1 cellular context compared by ENCODE assay signal in the genomic region with DNA sequence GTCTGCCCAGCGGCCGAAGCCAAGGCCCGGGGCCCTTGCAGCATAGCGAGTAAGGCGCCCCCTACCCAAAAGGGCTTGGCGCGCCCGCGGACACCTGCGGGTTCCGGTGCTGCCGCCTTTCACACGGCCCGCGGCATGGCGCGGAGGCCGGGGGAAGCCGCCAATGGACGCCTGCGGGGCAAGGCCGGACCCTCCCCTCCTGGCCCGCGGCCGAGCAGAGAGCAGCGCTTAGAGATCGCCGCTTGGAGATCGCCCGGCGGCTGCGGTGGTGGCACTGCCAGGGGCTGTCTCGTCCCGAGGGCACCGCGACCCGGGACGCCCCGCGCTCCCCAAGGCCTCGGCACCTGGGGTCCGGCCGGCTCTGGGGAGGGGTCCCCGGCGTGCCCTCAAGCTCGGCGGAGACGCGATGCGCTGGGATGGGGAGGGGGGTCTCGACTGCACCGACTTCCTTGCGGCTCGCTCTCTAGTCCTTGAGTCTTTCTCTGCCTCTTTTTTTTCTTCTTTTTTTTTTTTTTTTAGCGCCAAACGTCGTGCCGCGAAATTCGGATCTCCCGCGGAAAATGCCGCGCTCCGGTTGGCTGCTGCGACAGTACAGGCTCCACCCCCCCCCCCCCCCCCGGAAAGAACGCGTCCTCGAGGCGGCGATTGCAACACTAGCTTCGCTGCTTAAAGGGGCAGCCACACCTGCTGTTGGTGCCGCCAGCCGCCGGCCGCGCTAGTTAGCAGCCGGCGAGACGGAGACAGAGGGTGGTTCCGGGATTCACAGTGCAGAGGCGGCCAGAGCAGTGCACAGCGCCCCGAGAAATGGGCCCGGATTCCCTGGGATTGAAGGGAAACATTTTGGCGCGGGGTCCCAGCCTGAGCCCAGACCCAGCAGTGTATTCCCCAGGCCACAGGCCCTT.
A peak's percentile ranks its signal among the peaks of the same experiment; 100 is the strongest.
TF ChIP-seq lines count a peak whose summit lies in the region.

A gene with protein sequence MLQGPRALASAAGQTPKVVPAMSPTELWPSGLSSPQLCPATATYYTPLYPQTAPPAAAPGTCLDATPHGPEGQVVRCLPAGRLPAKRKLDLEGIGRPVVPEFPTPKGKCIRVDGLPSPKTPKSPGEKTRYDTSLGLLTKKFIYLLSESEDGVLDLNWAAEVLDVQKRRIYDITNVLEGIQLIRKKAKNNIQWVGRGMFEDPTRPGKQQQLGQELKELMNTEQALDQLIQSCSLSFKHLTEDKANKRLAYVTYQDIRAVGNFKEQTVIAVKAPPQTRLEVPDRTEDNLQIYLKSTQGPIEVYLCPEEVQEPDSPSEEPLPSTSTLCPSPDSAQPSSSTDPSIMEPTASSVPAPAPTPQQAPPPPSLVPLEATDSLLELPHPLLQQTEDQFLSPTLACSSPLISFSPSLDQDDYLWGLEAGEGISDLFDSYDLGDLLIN (minus strand): TSS at position 484 of the 902 bp plus-strand sequence. CDS start 440 bp downstream, at position 44.

TF ChIP-seq in HepG2, 621 proteins besides CTCF, POLR2A, EP300 and RAD21 (continued from another document and continues in another):
- TF ChIP-seq, protein P1, sequence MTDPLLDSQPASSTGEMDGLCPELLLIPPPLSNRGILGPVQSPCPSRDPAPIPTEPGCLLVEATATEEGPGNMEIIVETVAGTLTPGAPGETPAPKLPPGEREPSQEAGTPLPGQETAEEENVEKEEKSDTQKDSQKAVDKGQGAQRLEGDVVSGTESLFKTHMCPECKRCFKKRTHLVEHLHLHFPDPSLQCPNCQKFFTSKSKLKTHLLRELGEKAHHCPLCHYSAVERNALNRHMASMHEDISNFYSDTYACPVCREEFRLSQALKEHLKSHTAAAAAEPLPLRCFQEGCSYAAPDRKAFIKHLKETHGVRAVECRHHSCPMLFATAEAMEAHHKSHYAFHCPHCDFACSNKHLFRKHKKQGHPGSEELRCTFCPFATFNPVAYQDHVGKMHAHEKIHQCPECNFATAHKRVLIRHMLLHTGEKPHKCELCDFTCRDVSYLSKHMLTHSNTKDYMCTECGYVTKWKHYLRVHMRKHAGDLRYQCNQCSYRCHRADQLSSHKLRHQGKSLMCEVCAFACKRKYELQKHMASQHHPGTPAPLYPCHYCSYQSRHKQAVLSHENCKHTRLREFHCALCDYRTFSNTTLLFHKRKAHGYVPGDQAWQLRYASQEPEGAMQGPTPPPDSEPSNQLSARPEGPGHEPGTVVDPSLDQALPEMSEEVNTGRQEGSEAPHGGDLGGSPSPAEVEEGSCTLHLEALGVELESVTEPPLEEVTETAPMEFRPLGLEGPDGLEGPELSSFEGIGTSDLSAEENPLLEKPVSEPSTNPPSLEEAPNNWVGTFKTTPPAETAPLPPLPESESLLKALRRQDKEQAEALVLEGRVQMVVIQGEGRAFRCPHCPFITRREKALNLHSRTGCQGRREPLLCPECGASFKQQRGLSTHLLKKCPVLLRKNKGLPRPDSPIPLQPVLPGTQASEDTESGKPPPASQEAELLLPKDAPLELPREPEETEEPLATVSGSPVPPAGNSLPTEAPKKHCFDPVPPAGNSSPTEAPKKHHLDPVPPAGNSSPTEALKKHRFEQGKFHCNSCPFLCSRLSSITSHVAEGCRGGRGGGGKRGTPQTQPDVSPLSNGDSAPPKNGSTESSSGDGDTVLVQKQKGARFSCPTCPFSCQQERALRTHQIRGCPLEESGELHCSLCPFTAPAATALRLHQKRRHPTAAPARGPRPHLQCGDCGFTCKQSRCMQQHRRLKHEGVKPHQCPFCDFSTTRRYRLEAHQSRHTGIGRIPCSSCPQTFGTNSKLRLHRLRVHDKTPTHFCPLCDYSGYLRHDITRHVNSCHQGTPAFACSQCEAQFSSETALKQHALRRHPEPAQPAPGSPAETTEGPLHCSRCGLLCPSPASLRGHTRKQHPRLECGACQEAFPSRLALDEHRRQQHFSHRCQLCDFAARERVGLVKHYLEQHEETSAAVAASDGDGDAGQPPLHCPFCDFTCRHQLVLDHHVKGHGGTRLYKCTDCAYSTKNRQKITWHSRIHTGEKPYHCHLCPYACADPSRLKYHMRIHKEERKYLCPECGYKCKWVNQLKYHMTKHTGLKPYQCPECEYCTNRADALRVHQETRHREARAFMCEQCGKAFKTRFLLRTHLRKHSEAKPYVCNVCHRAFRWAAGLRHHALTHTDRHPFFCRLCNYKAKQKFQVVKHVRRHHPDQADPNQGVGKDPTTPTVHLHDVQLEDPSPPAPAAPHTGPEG (CRISPR knock-in tag; IDR thresholded peaks at IDR 0.05): no peak
- peak; percentile 36; the same call in 1 of the 2 replicates for TF ChIP-seq NRL (CRISPR knock-in tag; IDR thresholded peaks at IDR 0.05; ENCODE audit: borderline replicate concordance)
- TF ChIP-seq RCOR2 (CRISPR knock-in tag; IDR thresholded peaks at IDR 0.05): peak; percentile 46; the same call in 1 of the 2 replicates
- TF ChIP-seq MEIS1 (CRISPR knock-in tag; IDR thresholded peaks at IDR 0.05; ENCODE audit: borderline replicate concordance): 0 out of 2 replicates have a peak, but pooled peaks have one; percentile 29
- TF ChIP-seq, protein P2, sequence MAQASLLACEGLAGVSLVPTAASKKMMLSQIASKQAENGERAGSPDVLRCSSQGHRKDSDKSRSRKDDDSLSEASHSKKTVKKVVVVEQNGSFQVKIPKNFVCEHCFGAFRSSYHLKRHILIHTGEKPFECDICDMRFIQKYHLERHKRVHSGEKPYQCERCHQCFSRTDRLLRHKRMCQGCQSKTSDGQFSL (CRISPR knock-in tag; IDR thresholded peaks at IDR 0.05): peak; percentile 94
- TF ChIP-seq KMT2A (CRISPR knock-in tag; IDR thresholded peaks at IDR 0.05): peak; percentile 26; the same call in 1 of the 2 replicates
- TF ChIP-seq RBFOX2 (IDR thresholded peaks at IDR 0.05; ENCODE audit: low read depth, low read length): peak; percentile 42; the same call in 1 of the 2 replicates
- no peak for TF ChIP-seq SP1 (IDR thresholded peaks at IDR 0.05)
- TF ChIP-seq SP1 (CRISPR knock-in tag; IDR thresholded peaks at IDR 0.05): peak; percentile 44; the same call in 1 of the 2 replicates
- TF ChIP-seq, protein P3, sequence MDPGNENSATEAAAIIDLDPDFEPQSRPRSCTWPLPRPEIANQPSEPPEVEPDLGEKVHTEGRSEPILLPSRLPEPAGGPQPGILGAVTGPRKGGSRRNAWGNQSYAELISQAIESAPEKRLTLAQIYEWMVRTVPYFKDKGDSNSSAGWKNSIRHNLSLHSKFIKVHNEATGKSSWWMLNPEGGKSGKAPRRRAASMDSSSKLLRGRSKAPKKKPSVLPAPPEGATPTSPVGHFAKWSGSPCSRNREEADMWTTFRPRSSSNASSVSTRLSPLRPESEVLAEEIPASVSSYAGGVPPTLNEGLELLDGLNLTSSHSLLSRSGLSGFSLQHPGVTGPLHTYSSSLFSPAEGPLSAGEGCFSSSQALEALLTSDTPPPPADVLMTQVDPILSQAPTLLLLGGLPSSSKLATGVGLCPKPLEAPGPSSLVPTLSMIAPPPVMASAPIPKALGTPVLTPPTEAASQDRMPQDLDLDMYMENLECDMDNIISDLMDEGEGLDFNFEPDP (CRISPR knock-in tag; conservative IDR thresholded peaks at IDR 0.05): no peak
- no peak for TF ChIP-seq PCBP2 (optimal IDR thresholded peaks at IDR 0.05; ENCODE audit: low read depth, low read length, poor library complexity, severe bottlenecking)
- TF ChIP-seq TMF1 (CRISPR knock-in tag; IDR thresholded peaks at IDR 0.05; ENCODE audit: low read depth): 0 out of 2 replicates have a peak, but pooled peaks have one; percentile 32
- TF ChIP-seq, protein P4, sequence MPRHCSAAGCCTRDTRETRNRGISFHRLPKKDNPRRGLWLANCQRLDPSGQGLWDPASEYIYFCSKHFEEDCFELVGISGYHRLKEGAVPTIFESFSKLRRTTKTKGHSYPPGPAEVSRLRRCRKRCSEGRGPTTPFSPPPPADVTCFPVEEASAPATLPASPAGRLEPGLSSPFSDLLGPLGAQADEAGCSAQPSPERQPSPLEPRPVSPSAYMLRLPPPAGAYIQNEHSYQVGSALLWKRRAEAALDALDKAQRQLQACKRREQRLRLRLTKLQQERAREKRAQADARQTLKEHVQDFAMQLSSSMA (CRISPR knock-in tag; IDR thresholded peaks at IDR 0.05): 0 out of 2 replicates have a peak, but pooled peaks have one; percentile 22
- TF ChIP-seq ZNF878 (CRISPR knock-in tag; IDR thresholded peaks at IDR 0.05): 0 out of 2 replicates have a peak, but pooled peaks have one; percentile 64
- TF ChIP-seq PHF8 (CRISPR knock-in tag; IDR thresholded peaks at IDR 0.05): peak; percentile 51
- TF ChIP-seq ZNF274 (CRISPR knock-in tag; IDR thresholded peaks at IDR 0.05): no peak
- TF ChIP-seq, protein P5, sequence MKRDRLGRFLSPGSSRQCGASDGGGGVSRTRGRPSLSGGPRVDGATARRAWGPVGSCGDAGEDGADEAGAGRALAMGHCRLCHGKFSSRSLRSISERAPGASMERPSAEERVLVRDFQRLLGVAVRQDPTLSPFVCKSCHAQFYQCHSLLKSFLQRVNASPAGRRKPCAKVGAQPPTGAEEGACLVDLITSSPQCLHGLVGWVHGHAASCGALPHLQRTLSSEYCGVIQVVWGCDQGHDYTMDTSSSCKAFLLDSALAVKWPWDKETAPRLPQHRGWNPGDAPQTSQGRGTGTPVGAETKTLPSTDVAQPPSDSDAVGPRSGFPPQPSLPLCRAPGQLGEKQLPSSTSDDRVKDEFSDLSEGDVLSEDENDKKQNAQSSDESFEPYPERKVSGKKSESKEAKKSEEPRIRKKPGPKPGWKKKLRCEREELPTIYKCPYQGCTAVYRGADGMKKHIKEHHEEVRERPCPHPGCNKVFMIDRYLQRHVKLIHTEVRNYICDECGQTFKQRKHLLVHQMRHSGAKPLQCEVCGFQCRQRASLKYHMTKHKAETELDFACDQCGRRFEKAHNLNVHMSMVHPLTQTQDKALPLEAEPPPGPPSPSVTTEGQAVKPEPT (CRISPR knock-in tag; IDR thresholded peaks at IDR 0.05; ENCODE audit: low read depth): 0 out of 2 replicates have a peak, but pooled peaks have one; percentile 60
- no peak for TF ChIP-seq PAX8 (CRISPR knock-in tag; IDR thresholded peaks at IDR 0.05; ENCODE audit: borderline replicate concordance)
- TF ChIP-seq ZNF598 (CRISPR knock-in tag; IDR thresholded peaks at IDR 0.05; ENCODE audit: borderline replicate concordance): no peak; the same call in 1 of the 2 replicates
- TF ChIP-seq ZNF230 (CRISPR knock-in tag; IDR thresholded peaks at IDR 0.05): peak; percentile 58; the same call in 1 of the 2 replicates
- TF ChIP-seq, protein P6, sequence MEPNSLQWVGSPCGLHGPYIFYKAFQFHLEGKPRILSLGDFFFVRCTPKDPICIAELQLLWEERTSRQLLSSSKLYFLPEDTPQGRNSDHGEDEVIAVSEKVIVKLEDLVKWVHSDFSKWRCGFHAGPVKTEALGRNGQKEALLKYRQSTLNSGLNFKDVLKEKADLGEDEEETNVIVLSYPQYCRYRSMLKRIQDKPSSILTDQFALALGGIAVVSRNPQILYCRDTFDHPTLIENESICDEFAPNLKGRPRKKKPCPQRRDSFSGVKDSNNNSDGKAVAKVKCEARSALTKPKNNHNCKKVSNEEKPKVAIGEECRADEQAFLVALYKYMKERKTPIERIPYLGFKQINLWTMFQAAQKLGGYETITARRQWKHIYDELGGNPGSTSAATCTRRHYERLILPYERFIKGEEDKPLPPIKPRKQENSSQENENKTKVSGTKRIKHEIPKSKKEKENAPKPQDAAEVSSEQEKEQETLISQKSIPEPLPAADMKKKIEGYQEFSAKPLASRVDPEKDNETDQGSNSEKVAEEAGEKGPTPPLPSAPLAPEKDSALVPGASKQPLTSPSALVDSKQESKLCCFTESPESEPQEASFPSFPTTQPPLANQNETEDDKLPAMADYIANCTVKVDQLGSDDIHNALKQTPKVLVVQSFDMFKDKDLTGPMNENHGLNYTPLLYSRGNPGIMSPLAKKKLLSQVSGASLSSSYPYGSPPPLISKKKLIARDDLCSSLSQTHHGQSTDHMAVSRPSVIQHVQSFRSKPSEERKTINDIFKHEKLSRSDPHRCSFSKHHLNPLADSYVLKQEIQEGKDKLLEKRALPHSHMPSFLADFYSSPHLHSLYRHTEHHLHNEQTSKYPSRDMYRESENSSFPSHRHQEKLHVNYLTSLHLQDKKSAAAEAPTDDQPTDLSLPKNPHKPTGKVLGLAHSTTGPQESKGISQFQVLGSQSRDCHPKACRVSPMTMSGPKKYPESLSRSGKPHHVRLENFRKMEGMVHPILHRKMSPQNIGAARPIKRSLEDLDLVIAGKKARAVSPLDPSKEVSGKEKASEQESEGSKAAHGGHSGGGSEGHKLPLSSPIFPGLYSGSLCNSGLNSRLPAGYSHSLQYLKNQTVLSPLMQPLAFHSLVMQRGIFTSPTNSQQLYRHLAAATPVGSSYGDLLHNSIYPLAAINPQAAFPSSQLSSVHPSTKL (CRISPR knock-in tag; IDR thresholded peaks at IDR 0.05): no peak
- TF ChIP-seq NFKB2 (CRISPR knock-in tag; IDR thresholded peaks at IDR 0.05; ENCODE audit: borderline replicate concordance): 0 out of 2 replicates have a peak, but pooled peaks have one; percentile 26
- 0 out of 2 replicates have a peak, but pooled peaks have one; percentile 18 for TF ChIP-seq ZNF746 (CRISPR knock-in tag; IDR thresholded peaks at IDR 0.05)
- TF ChIP-seq HDAC1 (CRISPR knock-in tag; IDR thresholded peaks at IDR 0.05): peak; percentile 90
- TF ChIP-seq ESRRA (CRISPR knock-in tag; IDR thresholded peaks at IDR 0.05; ENCODE audit: low read depth): no peak
- TF ChIP-seq, protein P7, sequence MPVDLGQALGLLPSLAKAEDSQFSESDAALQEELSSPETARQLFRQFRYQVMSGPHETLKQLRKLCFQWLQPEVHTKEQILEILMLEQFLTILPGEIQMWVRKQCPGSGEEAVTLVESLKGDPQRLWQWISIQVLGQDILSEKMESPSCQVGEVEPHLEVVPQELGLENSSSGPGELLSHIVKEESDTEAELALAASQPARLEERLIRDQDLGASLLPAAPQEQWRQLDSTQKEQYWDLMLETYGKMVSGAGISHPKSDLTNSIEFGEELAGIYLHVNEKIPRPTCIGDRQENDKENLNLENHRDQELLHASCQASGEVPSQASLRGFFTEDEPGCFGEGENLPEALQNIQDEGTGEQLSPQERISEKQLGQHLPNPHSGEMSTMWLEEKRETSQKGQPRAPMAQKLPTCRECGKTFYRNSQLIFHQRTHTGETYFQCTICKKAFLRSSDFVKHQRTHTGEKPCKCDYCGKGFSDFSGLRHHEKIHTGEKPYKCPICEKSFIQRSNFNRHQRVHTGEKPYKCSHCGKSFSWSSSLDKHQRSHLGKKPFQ (CRISPR knock-in tag; IDR thresholded peaks at IDR 0.05; ENCODE audit: insufficient replicate concordance): peak; percentile 53
- 0 out of 2 replicates have a peak, but pooled peaks have one; percentile 71 for TF ChIP-seq ZNF713 (CRISPR knock-in tag; IDR thresholded peaks at IDR 0.05)
- TF ChIP-seq ZNF569 (CRISPR knock-in tag; IDR thresholded peaks at IDR 0.05; ENCODE audit: borderline replicate concordance): no peak
- peak; percentile 80; the same call in 1 of the 2 replicates for TF ChIP-seq CCDC6 (CRISPR knock-in tag; IDR thresholded peaks at IDR 0.05)
- TF ChIP-seq ZSCAN22 (CRISPR knock-in tag; IDR thresholded peaks at IDR 0.05): peak; percentile 19; the same call in 1 of the 2 replicates
- peak; percentile 42; the same call in 1 of the 2 replicates for TF ChIP-seq HOXD1 (CRISPR knock-in tag; IDR thresholded peaks at IDR 0.05)
- peak; percentile 69; the same call in 1 of the 2 replicates for TF ChIP-seq ZNF510 (CRISPR knock-in tag; IDR thresholded peaks at IDR 0.05; ENCODE audit: low read depth)
- TF ChIP-seq HMGA1 (CRISPR knock-in tag; conservative IDR thresholded peaks at IDR 0.05): no peak
- TF ChIP-seq ZNF672 (CRISPR knock-in tag; IDR thresholded peaks at IDR 0.05): 0 out of 2 replicates have a peak, but pooled peaks have one; percentile 65
